Comparison of ENCODE assay signal across 15 cellular contexts in the genomic region with DNA sequence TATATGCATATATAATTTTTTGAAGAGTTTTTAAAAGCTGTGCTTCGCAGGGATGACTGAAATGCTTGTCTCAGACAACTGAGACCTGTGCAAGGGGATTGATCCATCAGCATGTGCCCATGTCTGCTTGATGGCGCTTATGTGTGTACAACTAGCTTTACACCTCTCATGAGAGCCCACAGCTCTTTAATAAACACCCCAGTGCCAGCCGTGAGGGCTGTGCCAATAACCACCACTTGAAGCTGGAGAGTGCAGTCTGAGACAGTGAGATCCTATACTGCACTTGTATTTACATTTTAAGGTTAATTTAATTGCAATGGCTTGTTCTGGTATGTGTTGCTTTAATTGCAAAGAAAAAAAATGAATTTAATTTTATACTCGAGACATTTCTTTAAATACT.
DNase-seq lines count a peak whose midpoint lies in the region; FAIRE-seq and TF ChIP-seq lines count a peak whose summit lies in the region.
"Had no signal": no experiment of that assay in that cellular context is flagged by ENCODE, and none has a peak within 500 bp of the region (broad histone marks: within the 10 kb centered on the region; RNA-seq: fewer than 3 reads in every experiment).

No MANE protein-coding gene starts in this region.

- H2BK15ac ChIP-seq in H1 (ENCODE audit: low read length): no peak overlapping the region

- peak overlapping the region; percentile 73 for H4K5ac ChIP-seq in H1 (ENCODE audit: insufficient read length, low read depth, low read length)

- no peak overlapping the region for H3K56ac ChIP-seq in H1 (replicated peaks; ENCODE audit: insufficient read length, low read depth, low read length)

- peak overlapping the region; percentile 15 for H4K91ac ChIP-seq in H1 (replicated peaks; ENCODE audit: insufficient read length, low read length)

- H3K27me3 ChIP-seq in HUES64 (ENCODE audit: insufficient read depth, low read length) (no peaks in the 10 kb centered on the region), H1 (replicated peaks in 1 of 4; ENCODE audit: control insufficient read depth in 3 of 4, extremely low read depth in 1 of 4, insufficient read depth in 3 of 4, low read length in 3 of 4) (no peaks in the 10 kb centered on the region)
- H3K27me3 ChIP-seq: tibial nerve had no signal

- peak overlapping the region; percentile 79; the same call in 1 of the 2 replicates for H2BK5ac ChIP-seq in H1 (ENCODE audit: low read depth, low read length)

- 57% methylated on average over 4 of the region's 4 CpGs for WGBS in HUES64
- WGBS in H1 (ENCODE audit: extremely low coverage in 1 of 2, insufficient coverage in 1 of 2, insufficient read length in 1 of 2, insufficient replicate concordance in 2 of 2, low coverage in 1 of 2, low lambda C conversion rate in 2 of 2, missing lambda C conversion rate in 1 of 2), 2 experiments: 39% methylated on average over 4 of the region's 4 CpGs; no CpG with 5 or more reads in 1 of the 2 experiments

- H3K23me2 ChIP-seq in H1 (ENCODE audit: low read depth, low read length): no peaks in the 10 kb centered on the region

- no peak overlapping the region for H3K23ac ChIP-seq in H1 (ENCODE audit: insufficient read length)

- POLR2A ChIA-PET in H1 (lab: Charles Lee; ENCODE audit: partially characterized antibody): no interaction called here

- H2BK12ac ChIP-seq in H1 (ENCODE audit: low read depth, low read length): peak overlapping the region; percentile 11; the same call in 1 of the 2 replicates

- H3K79me2 ChIP-seq in H1 (ENCODE audit: control insufficient read depth in 1 of 2, insufficient read depth in 2 of 2, low read length in 2 of 2): no peaks in the 10 kb centered on the region

- no peak for TF ChIP-seq EP300 in H1 (IDR thresholded peaks at IDR 0.05; ENCODE audit: borderline replicate concordance in 1 of 2, low read depth in 2 of 2, low read length in 2 of 2)

- H4K8ac ChIP-seq in H1 (ENCODE audit: extremely low read depth, insufficient read depth, low read length): no peak overlapping the region

- H3K4ac ChIP-seq in H1 (replicated peaks; ENCODE audit: insufficient read length, low read depth, low read length): no peak overlapping the region

- H2AFZ ChIP-seq in H1 (ENCODE audit: low read length): no peak overlapping the region

- CTCF ChIA-PET in H1 (lab: Charles Lee; ENCODE audit: partially characterized antibody): interaction anchor here (1.4 to 4.3 kb wide), 4 partner anchors 10 to 118 kb away, joined by 3 to 22 read pairs (median 5); no protein-coding TSS in a partner anchor

- H3K14ac ChIP-seq in H1 (ENCODE audit: insufficient read length): no peak overlapping the region

- H3K4me1 ChIP-seq in HUES64 (ENCODE audit: insufficient read depth, low read length): peaks cover 99% of the 10 kb centered on the region
- peaks cover 7 to 46% (median 18%) of the 10 kb centered on the region in 4 experiments for H3K4me1 ChIP-seq in H1 (replicated peaks in 1 of 4; ENCODE audit: control insufficient read depth in 3 of 4, insufficient read depth in 4 of 4, low read length in 3 of 4)

- no peak for TF ChIP-seq CTCF in H1 (IDR thresholded peaks at IDR 0.05; ENCODE audit: control extremely low read depth in 1 of 3, insufficient read depth in 1 of 3, low read depth in 1 of 3, low read length in 3 of 3)

- H2AK5ac ChIP-seq in H1 (ENCODE audit: low read depth, low read length): no peak overlapping the region

- H2BK120ac ChIP-seq in H1 (replicated peaks; ENCODE audit: low read depth, low read length): peak overlapping the region; percentile 19

- peak overlapping the region; percentile 56; the same call in 1 of the 2 replicates for H3K18ac ChIP-seq in H1 (ENCODE audit: extremely low read depth, low read length)

- FAIRE-seq in H1 (lab: Jason Lieb, UNC): no peak

- no peaks in the 10 kb centered on the region for H3K36me3 ChIP-seq in HUES64 (ENCODE audit: insufficient read depth, low read length)
- no peaks in the 10 kb centered on the region for H3K36me3 ChIP-seq in H1 (ENCODE audit: control insufficient read depth in 2 of 4, insufficient read depth in 4 of 4, low read length in 3 of 4)
- H3K36me3 ChIP-seq: tibial nerve had no signal

- peak overlapping the region; percentile 56; the same call in 1 of the 2 replicates for H2BK20ac ChIP-seq in H1 (ENCODE audit: low read length)

- DNase-seq in DMS79 (lab: John Stamatoyannopoulos, UW): peak; percentile 56
- DNase-seq in NCI-H345 treated with DMSO at 0.1 percent for 48 hours (lab: John Stamatoyannopoulos, UW; ENCODE audit: unreplicated experiment): peak; percentile 81
- DNase-seq in H1 (ENCODE audit: low read depth in 1 of 2, low spot score in 2 of 2): no peak
- no peak for DNase-seq in activated naive CD4-positive, alpha-beta T cell treated with Interleukin-2 at 50 U/mL for 16 hours
- DNase-seq in SKM-1 (lab: John Stamatoyannopoulos, UW; ENCODE audit: unreplicated experiment): no peak
- no peak for DNase-seq in dermis blood vessel endothelial cell
- DNase-seq: activated CD4-positive, alpha-beta T cell treated with anti-CD3 and anti-CD28 coated beads, Interleukin-2, amount 50 U/mL, for 1 hour; activated naive CD4-positive, alpha-beta T cell treated with anti-CD3 and anti-CD28 coated beads, Interleukin-2, amount 50 U/mL, for 16 hours; foreskin fibroblast; HCEC 1CT; mucosa of descending colon; stimulated activated naive CD4-positive, alpha-beta T cell treated with Interleukin-2 at 50 U/mL for 16 hours had no signal

- no peak overlapping the region for H3K4me3 ChIP-seq in HUES64 (ENCODE audit: low read length)
- peak overlapping the region in 1 of 4 experiments; percentile 46; a peak in 1 of 8 replicates for H3K4me3 ChIP-seq in H1 (ENCODE audit: extremely low read depth in 1 of 4, insufficient read depth in 2 of 4, low read depth in 3 of 4, low read length in 4 of 4)
- H3K4me3 ChIP-seq: coronary artery, mucosa of descending colon, tibial nerve had no signal

- H3K9ac ChIP-seq in HUES64 (ENCODE audit: low read depth, low read length) (no peak overlapping the region), H1 (replicated peaks in 1 of 4; ENCODE audit: extremely low read depth in 1 of 4, low read depth in 3 of 4, low read length in 3 of 4) (no peak overlapping the region)

- H3K4me2 ChIP-seq in H1 (ENCODE audit: insufficient read depth in 1 of 2, low read depth in 2 of 2, low read length in 2 of 2): peak overlapping the region; percentile 50 to 59

- H3K9me3 ChIP-seq in HUES64 (ENCODE audit: insufficient read depth, low read depth, low read length) (no peaks in the 10 kb centered on the region), H1 (ENCODE audit: insufficient read depth in 2 of 2, low read depth in 1 of 2, low read length in 1 of 2) (no peaks in the 10 kb centered on the region)
- H3K9me3 ChIP-seq: mucosa of descending colon, tibial nerve had no signal

- no peak for TF ChIP-seq POLR2A in H1 (IDR thresholded peaks at IDR 0.05; ENCODE audit: control extremely low read depth in 1 of 2, low read depth in 2 of 2, low read length in 2 of 2)

- no peak for TF ChIP-seq RAD21 in H1 (IDR thresholded peaks at IDR 0.05 in 1 of 2, conservative IDR thresholded peaks at IDR 0.05 in 1 of 2; ENCODE audit: low read depth in 2 of 2, low read length in 2 of 2)

- no peaks in the 10 kb centered on the region for H4K20me1 ChIP-seq in H1 (replicated peaks in 1 of 2; ENCODE audit: control insufficient read depth in 1 of 2, insufficient read depth in 2 of 2, low read length in 2 of 2)

- H3K27ac ChIP-seq in HUES64 (ENCODE audit: low read depth, low read length): peak overlapping the region; percentile 72
- no peak overlapping the region for H3K27ac ChIP-seq in H1 (ENCODE audit: low read depth, low read length)
- H3K27ac ChIP-seq: coronary artery, tibial nerve had no signal

- no peaks in the 10 kb centered on the region for H3K79me1 ChIP-seq in H1 (ENCODE audit: low read depth, low read length)

TF ChIP-seq in H1, 55 proteins besides CTCF, POLR2A, EP300 and RAD21:
- TF ChIP-seq PHF8 (conservative IDR thresholded peaks at IDR 0.05; ENCODE audit: low read depth, low read length) (no peak), TAF1 (IDR thresholded peaks at IDR 0.05; ENCODE audit: low read depth, low read length) (no peak), GTF2F1 (IDR thresholded peaks at IDR 0.05; ENCODE audit: borderline replicate concordance, low read depth, low read length) (no peak), CBX5 (IDR thresholded peaks at IDR 0.05; ENCODE audit: low read depth, low read length) (no peak), KDM4A (IDR thresholded peaks at IDR 0.05; ENCODE audit: low read depth, low read length, severe bottlenecking) (no peak), SP2 (IDR thresholded peaks at IDR 0.05; ENCODE audit: low read length) (no peak), NRF1 (IDR thresholded peaks at IDR 0.05; ENCODE audit: low read depth, low read length) (no peak), SRF (IDR thresholded peaks at IDR 0.05; ENCODE audit: low read depth, low read length) (no peak), POLR2AphosphoS5 (IDR thresholded peaks at IDR 0.05; ENCODE audit: low read depth, low read length) (no peak), TAF7 (optimal IDR thresholded peaks at IDR 0.05; ENCODE audit: borderline replicate concordance, low read depth, low read length) (no peak), SIX5 (IDR thresholded peaks at IDR 0.05; ENCODE audit: low read depth, low read length) (no peak), MAFK (IDR thresholded peaks at IDR 0.05; ENCODE audit: low read depth, low read length) (no peak)

Comparison
In these comparisons a context has a peak if more than half of its experiments do, and no peak if none do; other contexts are left out.
1. DNase-seq: peak in DMS79 (single experiment) and NCI-H345 treated with DMSO at 0.1 percent for 48 hours (single experiment); none in H1 (0 of 2), activated naive CD4-positive, alpha-beta T cell treated with Interleukin-2 at 50 U/mL for 16 hours (single experiment), SKM-1 (single experiment) and dermis blood vessel endothelial cell (single experiment).